Comparison of ENCODE assay signal across 1 cellular context in genomic region chr5:143065185-143065584, GRCh38.
TF ChIP-seq lines count a peak whose summit lies in the region.

No MANE protein-coding gene starts in this region.

TF ChIP-seq in SK-N-SH treated with all-trans-retinoic acid at 6 μM for 48 hours, 23 proteins besides CTCF, POLR2A, EP300 and RAD21 (continued from another document):
- no peak for TF ChIP-seq PATZ1 (CRISPR knock-in tag; IDR thresholded peaks at IDR 0.05; ENCODE audit: borderline replicate concordance)
